Comparison of ENCODE assay signal across 8 cellular contexts in genomic region chr15:31353931-31354330, GRCh38. TPM values are rescaled to one million over a fixed set of nuclear protein-coding genes. Genes with fewer than 3 reads are reported as not detected.
A peak's percentile ranks its signal among the peaks of the same experiment; 100 is the strongest.
DNase-seq lines count a peak whose midpoint lies in the region; ATAC-seq and TF ChIP-seq lines count a peak whose summit lies in the region.

No MANE protein-coding gene starts in this region.

- H3K36me3 ChIP-seq in right lobe of liver (no peaks in the 10 kb centered on the region), tibial nerve (no peaks in the 10 kb centered on the region)

- TF ChIP-seq CTCF in right lobe of liver (IDR thresholded peaks at IDR 0.05) (no peak), tibial nerve (IDR thresholded peaks at IDR 0.05) (no peak)

- ATAC-seq in right lobe of liver (peak; percentile 59 to 85 (median 76)), GM19351 (IDR thresholded peaks at IDR 0.05; ENCODE audit: unreplicated experiment) (no peak)

- WGBS in right lobe of liver (ENCODE audit: insufficient coverage, low coverage, low lambda C conversion rate, missing lambda C conversion rate) = 13% methylated on average over 3 of the region's 4 CpGs
- 19% methylated on average over 4 of the region's 4 CpGs for WGBS in tibial nerve, 2 donors

- H3K4me1 ChIP-seq in right lobe of liver = peaks cover 0 to 60% (median 30%) of the 10 kb centered on the region in 4 donors
- H3K4me1 ChIP-seq in tibial nerve = peaks cover 3 to 100% (median 90%) of the 10 kb centered on the region in 4 donors

- H3K4me1 Mint-ChIP-seq in activated CD4-positive, alpha-beta T cell treated with anti-CD3 and anti-CD28 coated beads, Interleukin-2, amount 10 ng/mL, durations not matched to agents 24 days and 14 days = peaks cover 90% of the 10 kb centered on the region

- H3K27me3 ChIP-seq in right lobe of liver (no peaks in the 10 kb centered on the region), tibial nerve (no peaks in the 10 kb centered on the region)

- TF ChIP-seq POLR2A in right lobe of liver (IDR thresholded peaks at IDR 0.05) (no peak), tibial nerve (IDR thresholded peaks at IDR 0.05) (no peak)

- no peak for TF ChIP-seq EP300 in tibial nerve (IDR thresholded peaks at IDR 0.05)

- H3K9me3 ChIP-seq in right lobe of liver (no peaks in the 10 kb centered on the region), tibial nerve (no peaks in the 10 kb centered on the region)

- intact Hi-C loops in activated CD4-positive, alpha-beta T cell treated with anti-CD3 and anti-CD28 coated beads, Interleukin-2, amount 10 ng/mL, durations not matched to agents 24 days and 14 days (cut with micrococcal nuclease) = loop anchor here (1.0 kb wide), 1 partner anchor 7 kb away; no protein-coding TSS in a partner anchor
- intact Hi-C loops in right lobe of liver (cut with DNase I) = no loop called here

- no peak overlapping the region for H3K4me3 ChIP-seq in right lobe of liver
- peak overlapping the region in 1 of 4 donors; percentile 29 for H3K4me3 ChIP-seq in tibial nerve

- peak; percentile 61 for DNase-seq in activated CD4-positive, alpha-beta T cell treated with anti-CD3 and anti-CD28 coated beads, Interleukin-2, amount 10 ng/mL, durations not matched to agents 24 days and 14 days
- DNase-seq in activated CD4-positive, alpha-beta T cell treated with anti-CD3 and anti-CD28 coated beads for 48 hours = no peak
- DNase-seq in astrocyte of the hippocampus (ENCODE audit: low read depth, low spot score) (peak; percentile 39), right lobe of liver (peak in 2 of 3 donors; percentile 88 to 93), tibial nerve (ENCODE audit: low spot score in 2 of 2) (no peak), NCI-H82 (lab: John Stamatoyannopoulos, UW) (no peak), NCI-H524 treated with DMSO at 0.1 percent for 48 hours (lab: John Stamatoyannopoulos, UW) (no peak)

- no peaks in the 10 kb centered on the region for H3K9me3 Mint-ChIP-seq in activated CD4-positive, alpha-beta T cell treated with anti-CD3 and anti-CD28 coated beads, Interleukin-2, amount 10 ng/mL, durations not matched to agents 24 days and 14 days

- H3K27ac Mint-ChIP-seq in activated CD4-positive, alpha-beta T cell treated with anti-CD3 and anti-CD28 coated beads, Interleukin-2, amount 10 ng/mL, durations not matched to agents 24 days and 14 days = peak overlapping the region; percentile 87

- H3K27ac ChIP-seq in right lobe of liver = peak overlapping the region; percentile 48 to 81 (median 69)
- peak overlapping the region; percentile 77 to 100 (median 90) for H3K27ac ChIP-seq in tibial nerve

- peak overlapping the region; percentile 86 for H3K4me3 Mint-ChIP-seq in activated CD4-positive, alpha-beta T cell treated with anti-CD3 and anti-CD28 coated beads, Interleukin-2, amount 10 ng/mL, durations not matched to agents 24 days and 14 days

- peaks cover 50% of the 10 kb centered on the region for H3K36me3 Mint-ChIP-seq in activated CD4-positive, alpha-beta T cell treated with anti-CD3 and anti-CD28 coated beads, Interleukin-2, amount 10 ng/mL, durations not matched to agents 24 days and 14 days (ENCODE audit: low read depth)

- no peaks in the 10 kb centered on the region for H3K27me3 Mint-ChIP-seq in activated CD4-positive, alpha-beta T cell treated with anti-CD3 and anti-CD28 coated beads, Interleukin-2, amount 10 ng/mL, durations not matched to agents 24 days and 14 days

RNA-seq across cellular contexts. Expression of gene KLF13, which starts 27.3 kb away (rescaled TPM):
- 122 and 135 TPM in 2 replicates for total RNA-seq in activated CD4-positive, alpha-beta T cell treated with anti-CD3 and anti-CD28 coated beads, Interleukin-2, amount 10 ng/mL, durations not matched to agents 24 days and 14 days
- total RNA-seq in right lobe of liver (10 to 100 TPM; 22.7 to 66.2 (median 28.5) TPM), tibial nerve (10 to 100 TPM; 61.2 to 77.9 (median 75.1) TPM)

Comparison
In these comparisons a context has a peak if more than half of its experiments do, and no peak if none do; other contexts are left out.
1. DNase-seq: peak in activated CD4-positive, alpha-beta T cell treated with anti-CD3 and anti-CD28 coated beads, Interleukin-2, amount 10 ng/mL, durations not matched to agents 24 days and 14 days (single experiment), astrocyte of the hippocampus (single experiment) and right lobe of liver (2 of 3); none in activated CD4-positive, alpha-beta T cell treated with anti-CD3 and anti-CD28 coated beads for 48 hours (single experiment), tibial nerve (0 of 2), NCI-H82 (single experiment) and NCI-H524 treated with DMSO at 0.1 percent for 48 hours (single experiment).